ENCODE assay signal across 22 cellular contexts in the genomic region with DNA sequence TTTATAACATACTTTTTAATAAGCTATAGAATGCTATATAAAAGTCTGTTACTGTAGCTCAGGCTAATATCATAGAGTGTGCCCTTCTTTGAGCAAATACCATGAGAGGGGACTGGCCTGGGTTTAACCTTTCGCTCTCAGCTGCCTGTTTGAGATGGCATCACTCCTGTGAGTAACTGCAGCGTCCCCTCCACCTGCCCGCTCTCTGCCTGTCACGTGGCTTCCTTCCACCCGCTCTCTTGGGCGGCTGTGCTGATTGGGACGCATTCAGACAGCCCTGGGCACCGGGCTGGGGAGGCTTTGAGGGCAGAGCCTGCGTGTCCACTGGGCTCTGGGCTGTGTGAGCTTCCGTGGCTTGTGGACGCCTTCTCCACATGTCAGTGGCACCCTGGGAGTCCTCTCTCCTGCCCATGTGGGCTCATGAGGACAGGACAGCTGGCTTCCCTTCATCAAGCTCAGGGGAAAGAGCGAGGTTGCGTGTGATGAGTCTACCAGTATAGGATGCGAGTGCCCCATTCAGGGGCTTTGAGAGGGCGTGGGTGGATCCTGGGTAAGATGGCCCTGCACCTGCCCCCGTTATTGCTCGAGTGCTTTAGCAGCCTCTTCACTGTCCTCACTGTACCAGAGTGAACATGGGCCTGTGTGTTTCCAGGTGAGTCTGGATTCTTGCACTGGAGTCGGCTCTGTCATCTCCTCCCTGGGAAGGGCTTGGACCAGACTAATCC. TPM values are rescaled to one million over a fixed set of nuclear protein-coding genes. Genes with fewer than 3 reads are reported as not detected.
DNase-seq lines count a peak whose midpoint lies in the region; ATAC-seq, FAIRE-seq and TF ChIP-seq lines count a peak whose summit lies in the region.
"Had no signal": no experiment of that assay in that cellular context is flagged by ENCODE, and none has a peak within 500 bp of the region (broad histone marks: within the 10 kb centered on the region; RNA-seq: fewer than 3 reads in every experiment).

No MANE protein-coding gene starts in this region.

- H3K79me2 ChIP-seq in HepG2 (ENCODE audit: insufficient read depth, low read length): peaks cover 4% of the 10 kb centered on the region

- 96% methylated on average over 18 of the region's 18 CpGs for WGBS in HepG2 (ENCODE audit: low lambda C conversion rate)

- no TSS peak for BruUV-seq in HepG2 (replicated peaks; lab: Mats Ljungman, UMichigan)

- CTCF ChIA-PET in HepG2 (lab: Yijun Ruan, JAX; ENCODE audit: low intra/inter-chr PET ratio, low total read pairs): interaction anchor here (1.3 kb wide), 1 partner anchor 44 kb away, joined by 4 read pairs; no protein-coding TSS in a partner anchor

- H4K20me1 ChIP-seq in HepG2 (ENCODE audit: insufficient read depth, low read length): no peaks in the 10 kb centered on the region

- H3K9me3 ChIP-seq in right atrium auricular region: no peaks in the 10 kb centered on the region
- no peaks in the 10 kb centered on the region for H3K9me3 ChIP-seq in HepG2 (ENCODE audit: low read length)
- no peaks in the 10 kb centered on the region for H3K9me3 ChIP-seq in kidney (ENCODE audit: control insufficient read depth in 1 of 2, low read length in 2 of 2)
- H3K9me3 ChIP-seq: SJSA1 had no signal

- H2AFZ ChIP-seq in HepG2 (ENCODE audit: low read length): no peak overlapping the region

- H3K4me2 ChIP-seq in HepG2 (ENCODE audit: low read depth, low read length): peak overlapping the region; percentile 84

- no peak for ATAC-seq in Right ventricle myocardium inferior
- no peak for ATAC-seq in HepG2
- ATAC-seq: Panc1 had no signal

- intact Hi-C loops in Right ventricle myocardium inferior (cut with DNase I): no loop called here
- intact Hi-C loops in HepG2 (cut with micrococcal nuclease; ENCODE audit: unreplicated experiment): no loop called here
- intact Hi-C loops in kidney (cut with DNase I): no loop called here

- H3K4me3 ChIP-seq in right atrium auricular region (no peak overlapping the region), HepG2 (replicated peaks in 1 of 3; ENCODE audit: insufficient read depth in 1 of 3, low read depth in 2 of 3, low read length in 3 of 3) (0 out of 6 replicates have a peak overlapping the region, but pooled peaks of 1 of the 3 experiments have one; percentile 53), kidney (ENCODE audit: low read length in 2 of 2) (no peak overlapping the region)
- H3K4me3 ChIP-seq: SJSA1 had no signal

- in situ Hi-C loops in HepG2 (cut with HindIII; ENCODE audit: extremely low pct_ligation_motif_present, low pct_unique_long_range_greater_than_20kb): no loop called here

- H3K27ac ChIP-seq in right atrium auricular region (no peak overlapping the region), HepG2 (ENCODE audit: extremely low read length, insufficient read depth, low read length) (peak overlapping the region; percentile 92), kidney (ENCODE audit: low read depth in 2 of 2, low read length in 2 of 2) (no peak overlapping the region)
- H3K27ac ChIP-seq: C4-2B, SJSA1 had no signal

- H3K36me3 ChIP-seq in right atrium auricular region (peaks cover 91% of the 10 kb centered on the region), HepG2 (replicated peaks in 1 of 2; ENCODE audit: control insufficient read depth in 1 of 2, insufficient read depth in 2 of 2, low read length in 2 of 2) (peaks cover 52 to 79% of the 10 kb centered on the region in 2 experiments), kidney (ENCODE audit: control insufficient read depth in 1 of 2, insufficient read depth in 2 of 2, low read length in 2 of 2) (peaks cover 44 to 75% of the 10 kb centered on the region in 2 donors)

- H3K9ac ChIP-seq in HepG2 (ENCODE audit: insufficient read depth, low read depth, low read length) (peak overlapping the region; percentile 75), kidney (ENCODE audit: low read length in 2 of 2) (no peak overlapping the region)

- no peak for TF ChIP-seq RAD21 in HepG2 (CRISPR knock-in tag; IDR thresholded peaks at IDR 0.05)

- FAIRE-seq in HepG2 (lab: Jason Lieb, UNC) (no peak), kidney (lab: Jason Lieb, UNC) (no peak)
- FAIRE-seq: A204.1, G401.6, GM18507 had no signal

- DNase-seq in Right ventricle myocardium inferior (ENCODE audit: missing footprints): peak; percentile 26
- DNase-seq in right atrium auricular region (ENCODE audit: low spot score): no peak
- no peak for DNase-seq in HepG2 (ENCODE audit: low spot score)
- no peak for DNase-seq in kidney
- no peak for DNase-seq in activated CD4-positive, alpha-beta T cell treated with anti-CD3 and anti-CD28 coated beads, Interleukin-2, amount 50 U/mL, for 4 hours
- DNase-seq: KG1; MV-4-11; NCI-H1105 treated with DMSO at 0.1 percent for 48 hours; NCI-H2081; NCI-H2171; NCI-H345; NCI-H524; NCI-H774; NK-92 treated with Interleukin-12 subunit alpha and Interleukin-12 subunit beta, amount 100 ng/mL, for 24 hours had no signal

- TF ChIP-seq CTCF in right atrium auricular region (IDR thresholded peaks at IDR 0.05): no peak
- TF ChIP-seq CTCF in HepG2 (CRISPR knock-in tag; IDR thresholded peaks at IDR 0.05): no peak; the same call in 1 of the 2 replicates
- no peak for TF ChIP-seq CTCF in kidney (IDR thresholded peaks at IDR 0.05; ENCODE audit: borderline replicate concordance, extremely low read depth, insufficient read depth)

- no peak for TF ChIP-seq POLR2A in HepG2 (IDR thresholded peaks at IDR 0.05; ENCODE audit: insufficient read depth in 1 of 2, low read depth in 2 of 2, low read length in 2 of 2)

- TF ChIP-seq EP300 in HepG2 (IDR thresholded peaks at IDR 0.05; ENCODE audit: low read depth in 2 of 2, low read length in 2 of 2) (no peak), HepG2 (CRISPR knock-in tag; IDR thresholded peaks at IDR 0.05; ENCODE audit: borderline replicate concordance) (no peak)

- POLR2A ChIA-PET in HepG2 (lab: Yijun Ruan, JAX): interaction anchor here (2.0 to 5.0 kb wide), 7 partner anchors 8 to 45 kb away, joined by 12 to 81 read pairs (median 26); partner anchors contain the start of genes C20orf204, PRPF6, SAMD10 and SOX18

- H3K27me3 ChIP-seq in right atrium auricular region: no peaks in the 10 kb centered on the region
- H3K27me3 ChIP-seq in HepG2 (ENCODE audit: control insufficient read depth in 1 of 2, insufficient read depth in 2 of 2, low read length in 2 of 2): no peaks in the 10 kb centered on the region
- H3K27me3 ChIP-seq: SJSA1 had no signal

- H3K4me1 ChIP-seq in right atrium auricular region (no peaks in the 10 kb centered on the region), HepG2 (ENCODE audit: insufficient read depth, low read length) (peaks cover 42% of the 10 kb centered on the region), kidney (ENCODE audit: control insufficient read depth in 1 of 2, insufficient read depth in 1 of 2, low read depth in 1 of 2, low read length in 2 of 2) (peaks cover 2 to 9% of the 10 kb centered on the region in 2 donors)
- H3K4me1 ChIP-seq: SJSA1 had no signal

RNA-seq across cellular contexts. Expression of gene C20orf204, which starts 10.7 kb away (rescaled TPM):
- total RNA-seq in Right ventricle myocardium inferior: 0.30 TPM
- total RNA-seq in right atrium auricular region: under 1 TPM; 0.07 to 0.35 TPM
- 36.8 and 80.0 TPM in 2 replicates for total RNA-seq in HepG2 (2016; rRNA removed; fragmentation: Illumina TruSeq; extraction: Trizol)
- 48.6 and 61.3 TPM in 2 replicates for total RNA-seq in HepG2 (2016; cell fraction: cytosol; rRNA removed; fragmentation: Illumina TruSeq; extraction: Trizol; ENCODE audit: low read depth)
- total RNA-seq in HepG2 (2016; cell fraction: insoluble cytoplasmic fraction; rRNA removed; fragmentation: Illumina TruSeq; extraction: Trizol): 39.0 and 80.0 TPM in 2 replicates
- 57.5 and 77.5 TPM in 2 replicates for total RNA-seq in HepG2 (2016; cell fraction: membrane; rRNA removed; fragmentation: Illumina TruSeq; extraction: Trizol)
- 68.2 and 72.7 TPM in 2 replicates for total RNA-seq in HepG2 (2016; cell fraction: nucleus; rRNA removed; fragmentation: Illumina TruSeq; extraction: Trizol)
- polyA plus RNA-seq in HepG2 (2011; rRNA removed): 22.1 and 27.2 TPM in 2 replicates
- 22.8 and 58.2 TPM in 2 replicates for polyA plus RNA-seq in HepG2 (2011; cell fraction: cytosol; rRNA removed)
- 143 and 193 TPM in 2 replicates for polyA plus RNA-seq in HepG2 (2011; cell fraction: nucleus; rRNA removed)
- 13.4 and 16.2 TPM in 2 replicates for polyA plus RNA-seq in HepG2 (2012)
- 59.0 and 74.0 TPM in 2 replicates for polyA plus RNA-seq in HepG2 (2016; cell fraction: cytosol; fragmentation: Illumina TruSeq; extraction: Trizol; ENCODE audit: low read depth)
- polyA plus RNA-seq in HepG2 (2016; cell fraction: insoluble cytoplasmic fraction; fragmentation: Illumina TruSeq; extraction: Trizol; ENCODE audit: low read depth): 48.7 and 49.5 TPM in 2 replicates
- 58.9 and 64.4 TPM in 2 replicates for polyA plus RNA-seq in HepG2 (2016; cell fraction: membrane; fragmentation: Illumina TruSeq; extraction: Trizol; ENCODE audit: low read depth)
- 152 and 164 TPM in 2 replicates for polyA plus RNA-seq in HepG2 (2016; cell fraction: nucleus; fragmentation: Illumina TruSeq; extraction: Trizol; ENCODE audit: insufficient read depth, low read depth)
- polyA minus RNA-seq in HepG2 (2011; rRNA and poly(A)+ RNA removed; ENCODE audit: low replicate concordance): 1.8 and 19.7 TPM in 2 replicates
- polyA minus RNA-seq in HepG2 (2011; cell fraction: cytosol; rRNA and poly(A)+ RNA removed): 15.0 and 21.9 TPM in 2 replicates
- 21.8 and 31.2 TPM in 2 replicates for polyA minus RNA-seq in HepG2 (2011; cell fraction: nucleus; rRNA and poly(A)+ RNA removed)
- 2.4 TPM for total RNA-seq in kidney
- polyA plus RNA-seq in kidney (ENCODE audit: insufficient read depth, low read depth, low replicate concordance): 0.75 TPM

RNA-seq across cellular contexts. Expression of gene SOX18, which starts 24.2 kb away (rescaled TPM):
- total RNA-seq in Right ventricle myocardium inferior: 38.4 TPM
- total RNA-seq in right atrium auricular region: 10 to 100 TPM; 15.1 to 17.2 TPM
- total RNA-seq in HepG2 (2016; rRNA removed; fragmentation: Illumina TruSeq; extraction: Trizol): 1.3 and 1.9 TPM in 2 replicates
- total RNA-seq in HepG2 (2016; cell fraction: cytosol; rRNA removed; fragmentation: Illumina TruSeq; extraction: Trizol; ENCODE audit: low read depth): 1.1 and 1.6 TPM in 2 replicates
- 0.94 and 1.8 TPM in 2 replicates for total RNA-seq in HepG2 (2016; cell fraction: insoluble cytoplasmic fraction; rRNA removed; fragmentation: Illumina TruSeq; extraction: Trizol)
- total RNA-seq in HepG2 (2016; cell fraction: membrane; rRNA removed; fragmentation: Illumina TruSeq; extraction: Trizol): 2.7 and 3.0 TPM in 2 replicates
- total RNA-seq in HepG2 (2016; cell fraction: nucleus; rRNA removed; fragmentation: Illumina TruSeq; extraction: Trizol): 1.4 and 2.1 TPM in 2 replicates
- polyA plus RNA-seq in HepG2 (2011; rRNA removed): 1.6 and 2.0 TPM in 2 replicates
- 1.1 and 2.3 TPM in 2 replicates for polyA plus RNA-seq in HepG2 (2011; cell fraction: cytosol; rRNA removed)
- polyA plus RNA-seq in HepG2 (2011; cell fraction: nucleus; rRNA removed): 8.4 and 10.3 TPM in 2 replicates
- 2.4 and 3.1 TPM in 2 replicates for polyA plus RNA-seq in HepG2 (2012)
- 1.8 and 1.9 TPM in 2 replicates for polyA plus RNA-seq in HepG2 (2016; cell fraction: cytosol; fragmentation: Illumina TruSeq; extraction: Trizol; ENCODE audit: low read depth)
- polyA plus RNA-seq in HepG2 (2016; cell fraction: insoluble cytoplasmic fraction; fragmentation: Illumina TruSeq; extraction: Trizol; ENCODE audit: low read depth): 7.2 and 8.4 TPM in 2 replicates
- 3.3 and 4.0 TPM in 2 replicates for polyA plus RNA-seq in HepG2 (2016; cell fraction: membrane; fragmentation: Illumina TruSeq; extraction: Trizol; ENCODE audit: low read depth)
- polyA plus RNA-seq in HepG2 (2016; cell fraction: nucleus; fragmentation: Illumina TruSeq; extraction: Trizol; ENCODE audit: insufficient read depth, low read depth): 9.0 and 10.0 TPM in 2 replicates
- polyA minus RNA-seq in HepG2 (2011; rRNA and poly(A)+ RNA removed; ENCODE audit: low replicate concordance): 0.28 and 1.8 TPM in 2 replicates
- polyA minus RNA-seq in HepG2 (2011; cell fraction: cytosol; rRNA and poly(A)+ RNA removed): 1.9 and 4.0 TPM in 2 replicates
- polyA minus RNA-seq in HepG2 (2011; cell fraction: nucleus; rRNA and poly(A)+ RNA removed): 0.77 and 0.87 TPM in 2 replicates
- total RNA-seq in kidney: 56.7 TPM
- 36.5 TPM for polyA plus RNA-seq in kidney (ENCODE audit: insufficient read depth, low read depth, low replicate concordance)
- total RNA-seq: Daoy had no signal

RNA-seq across cellular contexts. Expression of gene TCEA2, which starts 37.7 kb away (rescaled TPM):
- total RNA-seq in Right ventricle myocardium inferior (39.0 TPM), right atrium auricular region (10 to 100 TPM; 17.8 to 25.5 TPM), HepG2 (2016; rRNA removed; fragmentation: Illumina TruSeq; extraction: Trizol) (25.9 and 33.7 TPM in 2 replicates), kidney (53.8 TPM)
- total RNA-seq in HepG2 (2016; cell fraction: cytosol; rRNA removed; fragmentation: Illumina TruSeq; extraction: Trizol; ENCODE audit: low read depth): 58.0 and 75.2 TPM in 2 replicates
- 25.2 and 31.6 TPM in 2 replicates for total RNA-seq in HepG2 (2016; cell fraction: insoluble cytoplasmic fraction; rRNA removed; fragmentation: Illumina TruSeq; extraction: Trizol)
- total RNA-seq in HepG2 (2016; cell fraction: membrane; rRNA removed; fragmentation: Illumina TruSeq; extraction: Trizol): 54.3 and 70.5 TPM in 2 replicates
- 19.6 and 25.2 TPM in 2 replicates for total RNA-seq in HepG2 (2016; cell fraction: nucleus; rRNA removed; fragmentation: Illumina TruSeq; extraction: Trizol)
- polyA plus RNA-seq in HepG2 (2011; rRNA removed) (28.1 and 36.8 TPM in 2 replicates), kidney (ENCODE audit: insufficient read depth, low read depth, low replicate concordance) (90.9 TPM)
- polyA plus RNA-seq in HepG2 (2011; cell fraction: cytosol; rRNA removed): 22.9 and 25.9 TPM in 2 replicates
- polyA plus RNA-seq in HepG2 (2011; cell fraction: nucleus; rRNA removed): 101 and 106 TPM in 2 replicates
- polyA plus RNA-seq in HepG2 (2012): 70.9 and 75.4 TPM in 2 replicates
- 308 and 317 TPM in 2 replicates for polyA plus RNA-seq in HepG2 (2016; cell fraction: cytosol; fragmentation: Illumina TruSeq; extraction: Trizol; ENCODE audit: low read depth)
- 54.5 and 74.5 TPM in 2 replicates for polyA plus RNA-seq in HepG2 (2016; cell fraction: insoluble cytoplasmic fraction; fragmentation: Illumina TruSeq; extraction: Trizol; ENCODE audit: low read depth)
- 232 and 236 TPM in 2 replicates for polyA plus RNA-seq in HepG2 (2016; cell fraction: membrane; fragmentation: Illumina TruSeq; extraction: Trizol; ENCODE audit: low read depth)
- polyA plus RNA-seq in HepG2 (2016; cell fraction: nucleus; fragmentation: Illumina TruSeq; extraction: Trizol; ENCODE audit: insufficient read depth, low read depth): 80.5 and 83.8 TPM in 2 replicates
- 42.1 and 65.5 TPM in 2 replicates for polyA minus RNA-seq in HepG2 (2011; rRNA and poly(A)+ RNA removed; ENCODE audit: low replicate concordance)
- 21.6 and 27.5 TPM in 2 replicates for polyA minus RNA-seq in HepG2 (2011; cell fraction: cytosol; rRNA and poly(A)+ RNA removed)
- polyA minus RNA-seq in HepG2 (2011; cell fraction: nucleus; rRNA and poly(A)+ RNA removed): 32.7 and 36.6 TPM in 2 replicates

RNA-seq across cellular contexts. Expression of gene PRPF6, which starts 44.3 kb away (rescaled TPM):
- total RNA-seq in Right ventricle myocardium inferior: 46.4 TPM
- 10 to 100 TPM; 32.9 to 43.6 TPM for total RNA-seq in right atrium auricular region
- 101 and 127 TPM in 2 replicates for total RNA-seq in HepG2 (2016; rRNA removed; fragmentation: Illumina TruSeq; extraction: Trizol)
- 28.1 and 30.5 TPM in 2 replicates for total RNA-seq in HepG2 (2016; cell fraction: cytosol; rRNA removed; fragmentation: Illumina TruSeq; extraction: Trizol; ENCODE audit: low read depth)
- total RNA-seq in HepG2 (2016; cell fraction: insoluble cytoplasmic fraction; rRNA removed; fragmentation: Illumina TruSeq; extraction: Trizol): 101 and 116 TPM in 2 replicates
- 51.1 and 54.9 TPM in 2 replicates for total RNA-seq in HepG2 (2016; cell fraction: membrane; rRNA removed; fragmentation: Illumina TruSeq; extraction: Trizol)
- 68.1 and 77.4 TPM in 2 replicates for total RNA-seq in HepG2 (2016; cell fraction: nucleus; rRNA removed; fragmentation: Illumina TruSeq; extraction: Trizol)
- polyA plus RNA-seq in HepG2 (2011; rRNA removed): 63.7 and 65.3 TPM in 2 replicates
- polyA plus RNA-seq in HepG2 (2011; cell fraction: cytosol; rRNA removed): 58.9 and 67.6 TPM in 2 replicates
- polyA plus RNA-seq in HepG2 (2011; cell fraction: nucleus; rRNA removed): 82.2 and 84.5 TPM in 2 replicates
- 79.5 and 80.7 TPM in 2 replicates for polyA plus RNA-seq in HepG2 (2012)
- 41.2 and 42.1 TPM in 2 replicates for polyA plus RNA-seq in HepG2 (2016; cell fraction: cytosol; fragmentation: Illumina TruSeq; extraction: Trizol; ENCODE audit: low read depth)
- polyA plus RNA-seq in HepG2 (2016; cell fraction: insoluble cytoplasmic fraction; fragmentation: Illumina TruSeq; extraction: Trizol; ENCODE audit: low read depth): 130 and 149 TPM in 2 replicates
- polyA plus RNA-seq in HepG2 (2016; cell fraction: membrane; fragmentation: Illumina TruSeq; extraction: Trizol; ENCODE audit: low read depth): 56.1 and 60.4 TPM in 2 replicates
- 122 TPM in 2 replicates for polyA plus RNA-seq in HepG2 (2016; cell fraction: nucleus; fragmentation: Illumina TruSeq; extraction: Trizol; ENCODE audit: insufficient read depth, low read depth)
- polyA minus RNA-seq in HepG2 (2011; rRNA and poly(A)+ RNA removed; ENCODE audit: low replicate concordance): 50.1 and 75.7 TPM in 2 replicates
- 46.1 and 51.9 TPM in 2 replicates for polyA minus RNA-seq in HepG2 (2011; cell fraction: cytosol; rRNA and poly(A)+ RNA removed)
- polyA minus RNA-seq in HepG2 (2011; cell fraction: nucleus; rRNA and poly(A)+ RNA removed): 44.4 and 50.5 TPM in 2 replicates
- 73.3 TPM for total RNA-seq in kidney
- 51.3 TPM for polyA plus RNA-seq in kidney (ENCODE audit: insufficient read depth, low read depth, low replicate concordance)

RNA-seq across cellular contexts. Expression of gene SAMD10, which starts 45.8 kb away (rescaled TPM):
- total RNA-seq in Right ventricle myocardium inferior: 5.7 TPM
- 1 to 10 TPM; 3.1 to 3.7 TPM for total RNA-seq in right atrium auricular region
- 5.1 and 6.1 TPM in 2 replicates for total RNA-seq in HepG2 (2016; rRNA removed; fragmentation: Illumina TruSeq; extraction: Trizol)
- 3.8 and 3.9 TPM in 2 replicates for total RNA-seq in HepG2 (2016; cell fraction: cytosol; rRNA removed; fragmentation: Illumina TruSeq; extraction: Trizol; ENCODE audit: low read depth)
- 4.7 and 6.8 TPM in 2 replicates for total RNA-seq in HepG2 (2016; cell fraction: insoluble cytoplasmic fraction; rRNA removed; fragmentation: Illumina TruSeq; extraction: Trizol)
- 7.9 and 9.1 TPM in 2 replicates for total RNA-seq in HepG2 (2016; cell fraction: membrane; rRNA removed; fragmentation: Illumina TruSeq; extraction: Trizol)
- total RNA-seq in HepG2 (2016; cell fraction: nucleus; rRNA removed; fragmentation: Illumina TruSeq; extraction: Trizol): 5.9 and 6.0 TPM in 2 replicates
- polyA plus RNA-seq in HepG2 (2011; rRNA removed): 11.0 and 11.8 TPM in 2 replicates
- 5.2 and 8.8 TPM in 2 replicates for polyA plus RNA-seq in HepG2 (2011; cell fraction: cytosol; rRNA removed)
- 51.4 and 63.7 TPM in 2 replicates for polyA plus RNA-seq in HepG2 (2011; cell fraction: nucleus; rRNA removed)
- polyA plus RNA-seq in HepG2 (2012): 6.2 and 8.9 TPM in 2 replicates
- polyA plus RNA-seq in HepG2 (2016; cell fraction: cytosol; fragmentation: Illumina TruSeq; extraction: Trizol; ENCODE audit: low read depth): 8.7 and 9.1 TPM in 2 replicates
- polyA plus RNA-seq in HepG2 (2016; cell fraction: insoluble cytoplasmic fraction; fragmentation: Illumina TruSeq; extraction: Trizol; ENCODE audit: low read depth): 8.4 and 12.7 TPM in 2 replicates
- 15.2 and 15.4 TPM in 2 replicates for polyA plus RNA-seq in HepG2 (2016; cell fraction: membrane; fragmentation: Illumina TruSeq; extraction: Trizol; ENCODE audit: low read depth)
- polyA plus RNA-seq in HepG2 (2016; cell fraction: nucleus; fragmentation: Illumina TruSeq; extraction: Trizol; ENCODE audit: insufficient read depth, low read depth): 20.5 and 24.8 TPM in 2 replicates
- 3.7 and 5.9 TPM in 2 replicates for polyA minus RNA-seq in HepG2 (2011; rRNA and poly(A)+ RNA removed; ENCODE audit: low replicate concordance)
- polyA minus RNA-seq in HepG2 (2011; cell fraction: cytosol; rRNA and poly(A)+ RNA removed): 4.8 and 6.0 TPM in 2 replicates
- polyA minus RNA-seq in HepG2 (2011; cell fraction: nucleus; rRNA and poly(A)+ RNA removed): 3.3 and 4.0 TPM in 2 replicates
- total RNA-seq in kidney: 7.9 TPM
- polyA plus RNA-seq in kidney (ENCODE audit: insufficient read depth, low read depth, low replicate concordance): 8.5 TPM
- total RNA-seq: H4 had no signal

Comparison
In these comparisons a context has a peak if more than half of its experiments do, and no peak if none do; other contexts are left out.
1. RNA of gene C20orf204, which starts 10.7 kb away (total RNA-seq): 36.8 to 80.0 TPM in HepG2; 2.4 TPM in kidney (single experiment), 0.07 to 0.35 TPM in right atrium auricular region and 0.30 TPM in Right ventricle myocardium inferior (single experiment); every median in the first group is over 10 times any median in the second.